ENCODE assay signal across 13 cellular contexts in genomic region chr3:139588450-139588849, GRCh38. TPM values are rescaled to one million over a fixed set of nuclear protein-coding genes. Genes with fewer than 3 reads are reported as not detected.
A peak's percentile ranks its signal among the peaks of the same experiment; 100 is the strongest.
DNase-seq lines count a peak whose midpoint lies in the region; ATAC-seq and TF ChIP-seq lines count a peak whose summit lies in the region.
"Had no signal": no experiment of that assay in that cellular context is flagged by ENCODE, and none has a peak within 500 bp of the region (broad histone marks: within the 10 kb centered on the region; RNA-seq: fewer than 3 reads in every experiment).

No MANE protein-coding gene starts in this region.

- TF ChIP-seq CTCF in MM.1S (IDR thresholded peaks at IDR 0.05; ENCODE audit: low read length) (no peak), PC-3 (conservative IDR thresholded peaks at IDR 0.05; ENCODE audit: low read depth, low read length) (peak; percentile 38; the same call in 1 of the 2 replicates)

- H3K27me3 ChIP-seq in MM.1S (replicated peaks; ENCODE audit: insufficient read depth, low read length) (no peaks in the 10 kb centered on the region), PC-3 (ENCODE audit: low read length) (no peaks in the 10 kb centered on the region), aorta (ENCODE audit: control insufficient read depth in 1 of 2, insufficient read depth in 2 of 2, low read length in 1 of 2) (no peaks in the 10 kb centered on the region)
- H3K27me3 ChIP-seq: pancreas had no signal

- H3K36me3 ChIP-seq in MM.1S (replicated peaks; ENCODE audit: insufficient read depth, low read length): no peaks in the 10 kb centered on the region
- no peaks in the 10 kb centered on the region for H3K36me3 ChIP-seq in PC-3 (ENCODE audit: low read depth, low read length)
- H3K36me3 ChIP-seq in aorta (ENCODE audit: control insufficient read depth in 1 of 2, insufficient read depth in 2 of 2, low read length in 1 of 2): no peaks in the 10 kb centered on the region
- H3K36me3 ChIP-seq: pancreas had no signal

- H4K20me1 ChIP-seq in MM.1S (ENCODE audit: insufficient read depth, low read length) (no peaks in the 10 kb centered on the region), PC-3 (ENCODE audit: low read length) (no peaks in the 10 kb centered on the region)

- H2AFZ ChIP-seq in MM.1S (ENCODE audit: low read length) (no peak overlapping the region), PC-3 (ENCODE audit: low read length) (no peak overlapping the region)

- H3K4me2 ChIP-seq in MM.1S (ENCODE audit: low read depth, low read length) (no peak overlapping the region), PC-3 (ENCODE audit: low read length) (no peak overlapping the region)
- H3K4me2 ChIP-seq: KMS-11 had no signal

- POLR2A ChIA-PET in PC-3 (lab: Charles Lee; ENCODE audit: unreplicated experiment): no interaction called here

- H3K27ac ChIP-seq in MM.1S (ENCODE audit: low read length) (no peak overlapping the region), PC-3 (ENCODE audit: low read length) (no peak overlapping the region), aorta (ENCODE audit: low read depth in 1 of 2, low read length in 2 of 2) (no peak overlapping the region)
- H3K27ac ChIP-seq: KMS-11, pancreas had no signal

- no peaks in the 10 kb centered on the region for H3K9me2 ChIP-seq in MM.1S (replicated peaks; ENCODE audit: insufficient read depth, low read length)
- no peaks in the 10 kb centered on the region for H3K9me2 ChIP-seq in PC-3 (replicated peaks; ENCODE audit: low read length)

- 90 to 95% methylated on average over 4 of the region's 4 CpGs for WGBS in aorta, 2 donors

- H3K4me1 ChIP-seq in MM.1S (ENCODE audit: low read length) (peaks cover 19% of the 10 kb centered on the region), PC-3 (ENCODE audit: insufficient read depth, low read length) (no peaks in the 10 kb centered on the region), aorta (ENCODE audit: control insufficient read depth in 1 of 2, insufficient read depth in 2 of 2, low read length in 2 of 2) (no peaks in the 10 kb centered on the region)
- H3K4me1 ChIP-seq: pancreas had no signal

- intact Hi-C loops in PC-3 (cut with micrococcal nuclease) (no loop called here), aorta (cut with DNase I) (no loop called here)

- no peaks in the 10 kb centered on the region for H3K9me3 ChIP-seq in MM.1S (replicated peaks; ENCODE audit: insufficient read depth, low read length)
- H3K9me3 ChIP-seq in PC-3 (ENCODE audit: low read length): no peaks in the 10 kb centered on the region
- no peaks in the 10 kb centered on the region for H3K9me3 ChIP-seq in aorta (ENCODE audit: control insufficient read depth, low read length)
- H3K9me3 ChIP-seq: pancreas had no signal

- ATAC-seq in PC-3 (peak; percentile 46; the same call in 1 of the 2 replicates), GM19397 (IDR thresholded peaks at IDR 0.05; ENCODE audit: unreplicated experiment) (no peak), HG03159 (IDR thresholded peaks at IDR 0.05; ENCODE audit: unreplicated experiment) (no peak), aorta (ENCODE audit: low FRiP score) (no peak)

- no peak overlapping the region for H3K4me3 ChIP-seq in MM.1S (ENCODE audit: low read length)
- no peak overlapping the region for H3K4me3 ChIP-seq in PC-3 (ENCODE audit: low read length)
- no peak overlapping the region for H3K4me3 ChIP-seq in aorta (ENCODE audit: low read length in 2 of 2)
- H3K4me3 ChIP-seq: pancreas had no signal

- BruUV-seq in PC-3 (replicated peaks; lab: Mats Ljungman, UMichigan): no TSS peak

- CTCF ChIA-PET in PC-3 (lab: Charles Lee): no interaction called here

- H3F3A ChIP-seq in MM.1S (ENCODE audit: insufficient read depth, low read length) (peaks cover 12% of the 10 kb centered on the region), PC-3 (ENCODE audit: low read length, unreplicated experiment) (no peaks in the 10 kb centered on the region)

- no peak overlapping the region for H3K9ac ChIP-seq in MM.1S (ENCODE audit: low read length)
- no peak overlapping the region for H3K9ac ChIP-seq in PC-3 (ENCODE audit: low read length)
- H3K9ac ChIP-seq: KMS-11 had no signal

- peak; percentile 34 for DNase-seq in Daoy (ENCODE audit: low read depth)
- DNase-seq in MM.1S: peak; percentile 7
- peak; percentile 31 for DNase-seq in PC-3
- DNase-seq in iPS DF 19.7 (ENCODE audit: low read depth, low spot score): peak; percentile 25
- no peak for DNase-seq in SKM-1 treated with dmso at 0.1 percent for 144 hours (lab: John Stamatoyannopoulos, UW; ENCODE audit: unreplicated experiment)
- no peak for DNase-seq in aorta
- DNase-seq: EL, pancreas had no signal

- H3K79me2 ChIP-seq in MM.1S (ENCODE audit: low read length) (no peaks in the 10 kb centered on the region), PC-3 (ENCODE audit: low read length) (no peaks in the 10 kb centered on the region)

RNA-seq across cellular contexts. Expression of gene RBP1, which starts 48.9 kb away (rescaled TPM):
- 9.2 and 17.7 TPM in 2 replicates for total RNA-seq in Daoy (2014; rRNA removed; shearing (Covaris generic))
- not detected in 2 replicates for total RNA-seq in PC-3 (2014; rRNA removed)
- total RNA-seq in aorta: 10 to 100 TPM; 26.8 to 31.0 TPM
- 10 to 100 TPM; 31.9 to 60.4 TPM for polyA plus RNA-seq in aorta
- total RNA-seq: activated T-helper 1 cell treated with anti-CD3 and anti-CD28 coated beads, Interleukin-12 subunit alpha, Interleukin-12 subunit beta, Interleukin-2, Interleukin-4 antibody, amounts not matched to agents 30 ng/mL and 10 ng/mL and 1 ng/mL, durations not matched to agents 14 hours and 24 hours and 36 hours; T-helper 2 cell treated with Interferon-gamma antibody and Interleukin-4, amounts not matched to agents 100 ng/mL and 5 ng/mL, for 36 hours had no signal

Comparison
In these comparisons a context has a peak if more than half of its experiments do, and no peak if none do; other contexts are left out.
1. DNase-seq: peak in Daoy (single experiment), MM.1S (single experiment), PC-3 (single experiment) and iPS DF 19.7 (single experiment); none in SKM-1 treated with dmso at 0.1 percent for 144 hours (single experiment) and aorta (0 of 2).